Comparison of ENCODE assay signal across 8 cellular contexts in genomic region chr3:96813820-96814580, GRCh38. TPM values are rescaled to one million over a fixed set of nuclear protein-coding genes. Genes with fewer than 3 reads are reported as not detected.
DNase-seq lines count a peak whose midpoint lies in the region; ATAC-seq and TF ChIP-seq lines count a peak whose summit lies in the region.

No MANE protein-coding gene starts in this region.

- peaks cover 43% of the 10 kb centered on the region for H3K27me3 ChIP-seq in H7 (ENCODE audit: control insufficient read depth, insufficient read depth, low read length)

- no peaks in the 10 kb centered on the region for H3K9me3 Mint-ChIP-seq in activated T-helper 17 cell treated with anti-CD3 and anti-CD28 coated beads, Interleukin-2, amount 50 U/mL, for 72 hours
- no peaks in the 10 kb centered on the region for H3K9me3 Mint-ChIP-seq in osteocyte (ENCODE audit: unreplicated experiment)

- no peak overlapping the region for H3K27ac Mint-ChIP-seq in activated T-helper 17 cell treated with anti-CD3 and anti-CD28 coated beads, Interleukin-2, amount 50 U/mL, for 72 hours
- H3K27ac Mint-ChIP-seq in osteocyte (ENCODE audit: unreplicated experiment) = no peak overlapping the region

- peaks cover 21% of the 10 kb centered on the region for H3K27me3 Mint-ChIP-seq in activated T-helper 17 cell treated with anti-CD3 and anti-CD28 coated beads, Interleukin-2, amount 50 U/mL, for 72 hours
- peaks cover 39% of the 10 kb centered on the region for H3K27me3 Mint-ChIP-seq in osteocyte (ENCODE audit: unreplicated experiment)

- peaks cover 8% of the 10 kb centered on the region for H3K4me1 Mint-ChIP-seq in activated T-helper 17 cell treated with anti-CD3 and anti-CD28 coated beads, Interleukin-2, amount 50 U/mL, for 72 hours
- H3K4me1 Mint-ChIP-seq in osteocyte (ENCODE audit: unreplicated experiment) = peaks cover 17% of the 10 kb centered on the region

- no peaks in the 10 kb centered on the region for H3K36me3 Mint-ChIP-seq in activated T-helper 17 cell treated with anti-CD3 and anti-CD28 coated beads, Interleukin-2, amount 50 U/mL, for 72 hours (ENCODE audit: low read depth)
- no peaks in the 10 kb centered on the region for H3K36me3 Mint-ChIP-seq in osteocyte (ENCODE audit: unreplicated experiment)

- intact Hi-C loops in head of caudate nucleus (cut with DNase I) = no loop called here

- DNase-seq in NCI-H82 (lab: John Stamatoyannopoulos, UW) (peak; percentile 74), NCI-H82 treated with DMSO at 0.1 percent for 48 hours (lab: John Stamatoyannopoulos, UW; ENCODE audit: unreplicated experiment) (no peak), H7 (peak; percentile 78), NCI-H1105 (lab: John Stamatoyannopoulos, UW) (peak; percentile 65), head of caudate nucleus (peak in 41 of 42 donors; percentile 24 to 80 (median 58)), osteocyte (ENCODE audit: extremely low spot score, unreplicated experiment) (peak; percentile 86)

- TF ChIP-seq CTCF in osteocyte (IDR thresholded peaks at IDR 0.05) = peak; percentile 33

- ATAC-seq in activated T-helper 17 cell treated with anti-CD3 and anti-CD28 coated beads, Interleukin-2, amount 50 U/mL, for 72 hours (replicated peaks) = peak; percentile 24
- no peak for ATAC-seq in HG03457 (IDR thresholded peaks at IDR 0.05; ENCODE audit: unreplicated experiment)

- peak overlapping the region; percentile 74 for H3K4me3 ChIP-seq in H7 (ENCODE audit: insufficient read depth, low read depth, low read length)

- no peaks in the 10 kb centered on the region for H3K36me3 ChIP-seq in H7 (replicated peaks; ENCODE audit: control insufficient read depth, insufficient read depth, low read length)

- peak overlapping the region; percentile 50 for H3K4me3 Mint-ChIP-seq in activated T-helper 17 cell treated with anti-CD3 and anti-CD28 coated beads, Interleukin-2, amount 50 U/mL, for 72 hours
- peak overlapping the region; percentile 83 for H3K4me3 Mint-ChIP-seq in osteocyte (ENCODE audit: unreplicated experiment)

RNA-seq across cellular contexts. Expression of gene EPHA6, which starts 0.4 kb away (rescaled TPM):
- total RNA-seq in H7 (2014; rRNA removed; shearing (Covaris generic)) = 0.66 and 1.0 TPM in 2 replicates
- total RNA-seq in activated T-helper 17 cell treated with anti-CD3 and anti-CD28 coated beads, Interleukin-2, amount 50 U/mL, for 72 hours = not detected
- 0.18 and 0.51 TPM in 2 replicates for total RNA-seq in osteocyte
